Comparison of ENCODE assay signal across 1 cellular context in genomic region chr11:78110830-78111229, GRCh38.
TF ChIP-seq lines count a peak whose summit lies in the region.

No MANE protein-coding gene starts in this region.

TF ChIP-seq in IMR-90, 13 proteins besides CTCF, POLR2A, EP300 and RAD21 (continued from another document):
- TF ChIP-seq FOS (IDR thresholded peaks at IDR 0.05; ENCODE audit: low read depth, low read length) (0 out of 2 replicates have a peak, but pooled peaks have one; percentile 7), RFX5 (IDR thresholded peaks at IDR 0.05; ENCODE audit: low read depth, low read length) (no peak), MXI1 (IDR thresholded peaks at IDR 0.05; ENCODE audit: borderline replicate concordance, low read depth, low read length) (0 out of 2 replicates have a peak, but pooled peaks have one; percentile 51), MAZ (IDR thresholded peaks at IDR 0.05; ENCODE audit: borderline replicate concordance, low read depth, low read length) (no peak), SMC3 (IDR thresholded peaks at IDR 0.05; ENCODE audit: low read depth, low read length) (no peak), MAFK (IDR thresholded peaks at IDR 0.05; ENCODE audit: low read depth, low read length) (no peak), CEBPB (IDR thresholded peaks at IDR 0.05; ENCODE audit: low read depth, low read length) (peak; percentile 50; the same call in 1 of the 2 replicates), NFE2L2 (IDR thresholded peaks at IDR 0.05; ENCODE audit: low read depth, low read length) (no peak), CHD1 (IDR thresholded peaks at IDR 0.05; ENCODE audit: low read depth, low read length) (no peak)
